In genomic region chr4:141346144-141346543, GRCh38 we compare ENCODE assay signal across 8 cellular contexts.
DNase-seq lines count a peak whose midpoint lies in the region; ATAC-seq and TF ChIP-seq lines count a peak whose summit lies in the region.

No MANE protein-coding gene starts in this region.

- ATAC-seq in GM21619 (IDR thresholded peaks at IDR 0.05; ENCODE audit: unreplicated experiment): peak; percentile 61
- ATAC-seq in GM19467 (IDR thresholded peaks at IDR 0.05; ENCODE audit: unreplicated experiment): no peak

- H3K4me1 ChIP-seq in BE2C: peaks cover 8% of the 10 kb centered on the region
- H3K4me1 ChIP-seq in liver (ENCODE audit: control insufficient read depth in 4 of 4, insufficient read depth in 4 of 4, low read length in 3 of 4): peaks cover 6 to 32% (median 25%) of the 10 kb centered on the region in 4 donors

- no peaks in the 10 kb centered on the region for H3K9me3 ChIP-seq in BE2C
- H3K9me3 ChIP-seq in liver (ENCODE audit: control insufficient read depth in 4 of 4, low read length in 3 of 4): no peaks in the 10 kb centered on the region

- peak; percentile 42 for DNase-seq in BE2C
- DNase-seq in NCI-H2227 (lab: John Stamatoyannopoulos, UW; ENCODE audit: unreplicated experiment): peak; percentile 19
- peak; percentile 80 to 82 for DNase-seq in cardiac fibroblast (ENCODE audit: low read depth in 2 of 2)
- DNase-seq in UCSD-AML1 (lab: John Stamatoyannopoulos, UW; ENCODE audit: unreplicated experiment): no peak
- no peak for DNase-seq in stimulated activated CD4-positive, alpha-beta T cell treated with anti-CD3 and anti-CD28 coated beads, Interleukin-4, amount 100 ng/mL, for 1 hour

- H3K9ac ChIP-seq in liver (ENCODE audit: low read depth in 1 of 2, low read length in 2 of 2): no peak overlapping the region

- H3K27ac ChIP-seq in liver (ENCODE audit: low read depth in 1 of 2, low read length in 2 of 2): no peak overlapping the region

- TF ChIP-seq CTCF in BE2C (IDR thresholded peaks at IDR 0.05; ENCODE audit: low read depth, low read length) (peak; percentile 69), cardiac fibroblast (IDR thresholded peaks at IDR 0.05; ENCODE audit: low read depth, low read length) (peak; percentile 47), liver (IDR thresholded peaks at IDR 0.05; ENCODE audit: low read depth, low read length, missing input control) (peak; percentile 74)

- WGBS in liver: 2% methylated on average over 1 of the region's 1 CpG

- H3K4me3 ChIP-seq in BE2C (ENCODE audit: low read depth, low read length) (no peak overlapping the region), cardiac fibroblast (replicated peaks in 1 of 2; ENCODE audit: low read depth in 2 of 2, low read length in 2 of 2) (no peak overlapping the region), liver (ENCODE audit: low read depth in 1 of 3, low read length in 3 of 3) (no peak overlapping the region)

- TF ChIP-seq RAD21 in liver (IDR thresholded peaks at IDR 0.05): peak; percentile 96 to 97

- H3K36me3 ChIP-seq in BE2C: no peaks in the 10 kb centered on the region
- no peaks in the 10 kb centered on the region for H3K36me3 ChIP-seq in liver (ENCODE audit: control insufficient read depth in 4 of 4, insufficient read depth in 3 of 4, low read depth in 1 of 4, low read length in 3 of 4)

- no peaks in the 10 kb centered on the region for H3K27me3 ChIP-seq in BE2C
- no peaks in the 10 kb centered on the region for H3K27me3 ChIP-seq in liver (ENCODE audit: control insufficient read depth in 4 of 4, insufficient read depth in 4 of 4, low read length in 3 of 4)

TF ChIP-seq in liver, 16 proteins besides CTCF, POLR2A, EP300 and RAD21:
- TF ChIP-seq YY1 (IDR thresholded peaks at IDR 0.05): peak; percentile 77
- peak in 1 of 2 donors; percentile 20 for TF ChIP-seq HNF4A (conservative IDR thresholded peaks at IDR 0.05)
- no peak for TF ChIP-seq SP1 (IDR thresholded peaks at IDR 0.05)
TF ChIP-seq in liver: peak in this region for 2.

Comparison
In these comparisons a context has a peak if more than half of its experiments do, and no peak if none do; other contexts are left out.
1. DNase-seq: peak in BE2C (single experiment), NCI-H2227 (single experiment) and cardiac fibroblast (2 of 2); none in UCSD-AML1 (single experiment) and stimulated activated CD4-positive, alpha-beta T cell treated with anti-CD3 and anti-CD28 coated beads, Interleukin-4, amount 100 ng/mL, for 1 hour (single experiment).
2. Peak in every context shown above with its lines, with median percentiles within 50 percentile points of each other: CTCF ChIP-seq.